ENCODE assay signal across 15 cellular contexts in genomic region chr4:8699479-8700145, GRCh38.
"Had no signal": no experiment of that assay in that cellular context is flagged by ENCODE, and none has a peak within 500 bp of the region (broad histone marks: within the 10 kb centered on the region; RNA-seq: fewer than 3 reads in every experiment).

No MANE protein-coding gene starts in this region.

- H3K27ac Mint-ChIP-seq: activated T-cell treated with anti-CD3 and anti-CD28 coated beads, Interleukin-2, amount 50 U/mL, for 72 hours; mesothelial cell of epicardium; stimulated activated effector memory CD8-positive, alpha-beta T cell treated with anti-CD3 and anti-CD28 coated beads, Interleukin-12 subunit alpha, Interleukin-12 subunit beta, amount 100 ng/mL, for 72 hours had no signal

- H3K4me1 Mint-ChIP-seq: mesothelial cell of epicardium; stimulated activated effector memory CD8-positive, alpha-beta T cell treated with anti-CD3 and anti-CD28 coated beads, Interleukin-12 subunit alpha, Interleukin-12 subunit beta, amount 100 ng/mL, for 72 hours had no signal

- H3K36me3 ChIP-seq: lower lobe of right lung, pancreas had no signal

- H3K4me3 Mint-ChIP-seq: activated T-cell treated with anti-CD3 and anti-CD28 coated beads, Interleukin-2, amount 50 U/mL, for 72 hours; mesothelial cell of epicardium; stimulated activated effector memory CD8-positive, alpha-beta T cell treated with anti-CD3 and anti-CD28 coated beads, Interleukin-12 subunit alpha, Interleukin-12 subunit beta, amount 100 ng/mL, for 72 hours had no signal

- DNase-seq: activated CD4-positive, alpha-beta T cell treated with anti-CD3 and anti-CD28 coated beads for 1 hour; activated CD4-positive, alpha-beta T cell treated with anti-CD3 and anti-CD28 coated beads, Interleukin-2, amount 50 U/mL, for 4 hours; activated T-cell treated with anti-CD3 and anti-CD28 coated beads, Interleukin-2, amount 50 U/mL, for 72 hours; anterior cingulate cortex; cerebellar nuclear complex; dermis blood vessel endothelial cell; erythroblast; hypothalamus; kidney glomerular epithelial cell; lower lobe of right lung; pancreas; SHP77 had no signal

- H3K36me3 Mint-ChIP-seq: mesothelial cell of epicardium; stimulated activated effector memory CD8-positive, alpha-beta T cell treated with anti-CD3 and anti-CD28 coated beads, Interleukin-12 subunit alpha, Interleukin-12 subunit beta, amount 100 ng/mL, for 72 hours had no signal

- H3K27ac ChIP-seq: lower lobe of right lung, pancreas, VCaP had no signal

- H3K4me1 ChIP-seq: lower lobe of right lung, pancreas had no signal

- H3K9me3 Mint-ChIP-seq: activated T-cell treated with anti-CD3 and anti-CD28 coated beads, Interleukin-2, amount 50 U/mL, for 72 hours; stimulated activated effector memory CD8-positive, alpha-beta T cell treated with anti-CD3 and anti-CD28 coated beads, Interleukin-12 subunit alpha, Interleukin-12 subunit beta, amount 100 ng/mL, for 72 hours had no signal

- H3K4me3 ChIP-seq: lower lobe of right lung, pancreas had no signal

- H3K9me3 ChIP-seq: lower lobe of right lung, pancreas had no signal

- ATAC-seq: activated T-cell treated with anti-CD3 and anti-CD28 coated beads, Interleukin-2, amount 50 U/mL, for 72 hours; lower lobe of right lung; pancreas; stimulated activated effector memory CD8-positive, alpha-beta T cell treated with anti-CD3 and anti-CD28 coated beads, Interleukin-12 subunit alpha, Interleukin-12 subunit beta, amount 100 ng/mL, for 72 hours had no signal
